1 cellular context compared by ENCODE assay signal in genomic region chr4:185719493-185719843, GRCh38.
TF ChIP-seq lines count a peak whose summit lies in the region.

No MANE protein-coding gene starts in this region.

TF ChIP-seq in SK-N-SH, 30 proteins besides CTCF, POLR2A, EP300 and RAD21 (continued from another document):
- TF ChIP-seq ZBTB33 (IDR thresholded peaks at IDR 0.05; ENCODE audit: borderline replicate concordance, low read depth) (no peak), YY1 (IDR thresholded peaks at IDR 0.05; ENCODE audit: low read depth) (no peak), NRF1 (IDR thresholded peaks at IDR 0.05; ENCODE audit: low read depth, low read length) (no peak), FOXJ3 (CRISPR knock-in tag; IDR thresholded peaks at IDR 0.05) (no peak), EZH2phosphoT487 (IDR thresholded peaks at IDR 0.05; ENCODE audit: borderline replicate concordance, low read depth) (no peak)
TF ChIP-seq in SK-N-SH: peak in this region for 0.
